ENCODE assay signal across 8 cellular contexts in the genomic region with DNA sequence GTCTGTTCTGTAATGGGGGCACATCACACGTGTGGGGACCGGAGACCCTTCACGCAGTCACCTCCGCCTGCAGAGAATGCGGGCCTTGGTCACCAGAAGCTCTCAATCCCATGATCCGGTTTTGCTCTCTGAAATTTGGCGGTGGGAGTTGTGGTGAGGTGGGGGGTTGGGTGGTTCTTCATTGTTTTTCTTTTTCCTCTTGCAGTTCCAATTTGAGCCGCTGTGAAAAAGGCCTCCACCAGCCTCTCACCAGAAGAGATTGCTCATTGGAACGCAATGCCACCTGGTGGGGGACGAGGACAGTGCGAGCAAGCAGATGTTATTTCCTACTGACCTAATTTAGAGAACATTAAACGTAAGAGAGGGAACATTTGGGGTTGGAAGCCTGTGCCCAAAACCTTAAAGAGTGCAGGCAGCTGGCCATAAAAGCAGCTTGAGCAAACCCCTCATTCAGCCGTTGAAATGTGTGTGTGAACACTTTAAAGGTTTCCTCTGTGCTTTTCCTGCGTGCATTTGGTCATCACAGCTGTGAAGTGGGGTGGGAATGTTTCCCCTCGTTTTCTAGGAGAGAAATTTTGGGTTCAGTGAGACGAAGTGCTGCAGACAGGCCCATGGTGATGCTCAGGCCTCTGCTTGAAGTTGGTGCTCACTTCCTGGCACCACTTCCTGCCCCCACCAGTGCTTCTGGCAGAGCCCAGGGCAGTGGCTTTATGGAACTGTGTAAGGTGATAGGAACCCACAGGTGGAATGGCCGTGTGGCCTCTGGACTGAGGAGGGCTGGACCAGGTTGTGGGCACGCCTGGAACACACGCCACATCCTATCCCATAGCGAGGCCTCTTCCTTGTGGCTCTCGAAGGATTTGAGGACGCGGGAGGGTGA.
A peak's percentile ranks its signal among the peaks of the same experiment; 100 is the strongest.
DNase-seq lines count a peak whose midpoint lies in the region; ATAC-seq and TF ChIP-seq lines count a peak whose summit lies in the region.

No MANE protein-coding gene starts in this region.

- peak overlapping the region; percentile 24 for H3K4me3 ChIP-seq in CD4-positive, CD25-positive, alpha-beta regulatory T cell (ENCODE audit: low read depth, low read length)

- H3K36me3 ChIP-seq in CD4-positive, CD25-positive, alpha-beta regulatory T cell (ENCODE audit: control insufficient read depth, insufficient read depth, low read length): peaks cover 6% of the 10 kb centered on the region

- no peak overlapping the region for H3K27ac ChIP-seq in CD4-positive, CD25-positive, alpha-beta regulatory T cell (ENCODE audit: insufficient read depth, low read length, poor library complexity, severe bottlenecking)

- peaks cover 26% of the 10 kb centered on the region for H3K4me1 ChIP-seq in CD4-positive, CD25-positive, alpha-beta regulatory T cell (ENCODE audit: control insufficient read depth, insufficient read depth, low read length, poor library complexity, severe bottlenecking)

- CTCF ChIA-PET in activated CD8-positive, alpha-beta T cell treated with anti-CD3 and anti-CD28 coated beads for 36 hours (lab: Charles Lee): interaction anchor here (0.6 to 5.8 kb wide), 43 partner anchors 9 to 400 kb away, joined by 3 to 65 read pairs (median 4); partner anchors contain the start of gene ZCCHC2

- no peaks in the 10 kb centered on the region for H3K9me3 ChIP-seq in CD4-positive, CD25-positive, alpha-beta regulatory T cell (ENCODE audit: control insufficient read depth in 2 of 2, low read length in 2 of 2)

- peak overlapping the region in 3 of 4 donors; percentile 11 to 64 (median 30) for H3K4me3 Mint-ChIP-seq in CD4-positive, CD25-positive, alpha-beta regulatory T cell
- H3K4me3 Mint-ChIP-seq in activated CD8-positive, alpha-beta T cell treated with anti-CD3 and anti-CD28 coated beads for 36 hours: peak overlapping the region; percentile 4

- H3K27me3 ChIP-seq in CD4-positive, CD25-positive, alpha-beta regulatory T cell (ENCODE audit: control insufficient read depth, insufficient read depth, low read length): no peaks in the 10 kb centered on the region

- DNase-seq in CD4-positive, CD25-positive, alpha-beta regulatory T cell: peak; percentile 71 to 92 (median 82)
- peak; percentile 89 for DNase-seq in NCI-H748 (lab: John Stamatoyannopoulos, UW; ENCODE audit: unreplicated experiment)
- DNase-seq in activated CD8-positive, alpha-beta T cell treated with anti-CD3 and anti-CD28 coated beads for 36 hours: peak; percentile 94
- peak; percentile 77 for DNase-seq in effector CD4-positive, alpha-beta T cell
- peak; percentile 95 for DNase-seq in medulla oblongata (ENCODE audit: extremely low spot score)
- DNase-seq in stimulated activated CD8-positive, alpha-beta memory T cell treated with anti-CD3 and anti-CD28 coated beads, Interleukin-15, amount 100 ng/mL, for 1 hour (ENCODE audit: low read depth): peak; percentile 72

- POLR2A ChIA-PET in activated CD8-positive, alpha-beta T cell treated with anti-CD3 and anti-CD28 coated beads for 36 hours (lab: Charles Lee): interaction anchor here (0.6 to 0.9 kb wide), 3 partner anchors 42 to 373 kb away, joined by 3 to 4 read pairs (median 3); no protein-coding TSS in a partner anchor

- peaks cover 10% of the 10 kb centered on the region for H3K36me3 Mint-ChIP-seq in CD4-positive, CD25-positive, alpha-beta regulatory T cell
- peaks cover 27% of the 10 kb centered on the region for H3K36me3 Mint-ChIP-seq in activated CD8-positive, alpha-beta T cell treated with anti-CD3 and anti-CD28 coated beads for 36 hours (ENCODE audit: low read depth)

- H3K27ac Mint-ChIP-seq in CD4-positive, CD25-positive, alpha-beta regulatory T cell: peak overlapping the region; percentile 47 to 84 (median 78)
- H3K27ac Mint-ChIP-seq in activated CD8-positive, alpha-beta T cell treated with anti-CD3 and anti-CD28 coated beads for 36 hours: peak overlapping the region; percentile 85

- intact Hi-C loops in activated CD8-positive, alpha-beta T cell treated with anti-CD3 and anti-CD28 coated beads for 36 hours (cut with micrococcal nuclease): loop anchor here (2.0 to 10.0 kb wide), 3 partner anchors 60 to 398 kb away; partner anchors contain the start of gene PHLPP1

- peak; percentile 73 to 75 for ATAC-seq in CD4-positive, CD25-positive, alpha-beta regulatory T cell (ENCODE audit: low read depth in 2 of 2)
- peak; percentile 64 for ATAC-seq in GM19328 (IDR thresholded peaks at IDR 0.05; ENCODE audit: unreplicated experiment)
- peak; percentile 65 for ATAC-seq in HG03469 (IDR thresholded peaks at IDR 0.05; ENCODE audit: unreplicated experiment)
- ATAC-seq in activated CD8-positive, alpha-beta T cell treated with anti-CD3 and anti-CD28 coated beads for 36 hours: peak; percentile 85

- peak; percentile 99 for TF ChIP-seq CTCF in activated CD8-positive, alpha-beta T cell treated with anti-CD3 and anti-CD28 coated beads for 36 hours (IDR thresholded peaks at IDR 0.05)

- peaks cover 21 to 39% (median 33%) of the 10 kb centered on the region in 4 donors for H3K4me1 Mint-ChIP-seq in CD4-positive, CD25-positive, alpha-beta regulatory T cell
- peaks cover 40% of the 10 kb centered on the region for H3K4me1 Mint-ChIP-seq in activated CD8-positive, alpha-beta T cell treated with anti-CD3 and anti-CD28 coated beads for 36 hours (ENCODE audit: low read depth)

- no peaks in the 10 kb centered on the region for H3K27me3 Mint-ChIP-seq in CD4-positive, CD25-positive, alpha-beta regulatory T cell
- no peaks in the 10 kb centered on the region for H3K27me3 Mint-ChIP-seq in activated CD8-positive, alpha-beta T cell treated with anti-CD3 and anti-CD28 coated beads for 36 hours

- peaks cover 0 to 1% (median 0%) of the 10 kb centered on the region in 7 donors for H3K9me3 Mint-ChIP-seq in CD4-positive, CD25-positive, alpha-beta regulatory T cell
- H3K9me3 Mint-ChIP-seq in activated CD8-positive, alpha-beta T cell treated with anti-CD3 and anti-CD28 coated beads for 36 hours: no peaks in the 10 kb centered on the region
